2 cellular contexts compared by ENCODE assay signal in genomic region chr5:149853019-149853648, GRCh38.
TF ChIP-seq lines count a peak whose summit lies in the region.

No MANE protein-coding gene starts in this region.

TF ChIP-seq in SK-N-SH treated with all-trans-retinoic acid at 6 μM for 48 hours, 23 proteins besides CTCF, POLR2A, EP300 and RAD21 (continued from another document):
- TF ChIP-seq ZNF565 (CRISPR knock-in tag; conservative IDR thresholded peaks at IDR 0.05; ENCODE audit: low read depth) (no peak), ISL1 (CRISPR knock-in tag; IDR thresholded peaks at IDR 0.05) (no peak), CSDC2 (CRISPR knock-in tag; IDR thresholded peaks at IDR 0.05) (no peak), GLIS3 (CRISPR knock-in tag; IDR thresholded peaks at IDR 0.05) (no peak), ZC3H10 (CRISPR knock-in tag; IDR thresholded peaks at IDR 0.05) (no peak), SNAI2 (CRISPR knock-in tag; IDR thresholded peaks at IDR 0.05) (no peak)

TF ChIP-seq in K562, 482 proteins besides CTCF, POLR2A, EP300 and RAD21 (continued from another document):
- TF ChIP-seq RERE (CRISPR knock-in tag; IDR thresholded peaks at IDR 0.05; ENCODE audit: borderline replicate concordance) (no peak), XRCC5 (IDR thresholded peaks at IDR 0.05; ENCODE audit: low read depth, low read length) (no peak), GMEB1 (CRISPR knock-in tag; IDR thresholded peaks at IDR 0.05) (no peak), BCLAF1 (IDR thresholded peaks at IDR 0.05; ENCODE audit: borderline replicate concordance in 1 of 2, control insufficient read depth in 1 of 2, low read depth in 2 of 2, low read length in 1 of 2) (no peak), ZZZ3 (IDR thresholded peaks at IDR 0.05) (no peak), TCF7L2 (IDR thresholded peaks at IDR 0.05; ENCODE audit: low read depth, low read length) (no peak), LEF1 (IDR thresholded peaks at IDR 0.05) (no peak), YY1 (IDR thresholded peaks at IDR 0.05; ENCODE audit: borderline replicate concordance in 1 of 3, control insufficient read depth in 1 of 3, extremely low read depth in 1 of 3, insufficient read depth in 3 of 3, insufficient read length in 1 of 3, insufficient replicate concordance in 2 of 3, low read depth in 1 of 3, low read length in 2 of 3) (no peak), CTBP1 (IDR thresholded peaks at IDR 0.05; ENCODE audit: borderline replicate concordance) (no peak), USF1 (CRISPR knock-in tag; IDR thresholded peaks at IDR 0.05) (no peak), NFE2 (IDR thresholded peaks at IDR 0.05; ENCODE audit: low read depth) (0 out of 2 replicates have a peak, but pooled peaks have one; percentile 39), C11orf30 (IDR thresholded peaks at IDR 0.05; ENCODE audit: low read depth) (peak; percentile 29; the same call in 1 of the 2 replicates), STAG1 (CRISPR knock-in tag; IDR thresholded peaks at IDR 0.05; ENCODE audit: borderline replicate concordance) (peak; percentile 12; the same call in 1 of the 2 replicates), GABPB1 (CRISPR knock-in tag; IDR thresholded peaks at IDR 0.05) (no peak), FOXK2 (conservative IDR thresholded peaks at IDR 0.05 in 1 of 2, IDR thresholded peaks at IDR 0.05 in 1 of 2; ENCODE audit: low read depth in 2 of 2) (peak; percentile 51 to 55; a peak in 2 of 4 replicates), NBN (IDR thresholded peaks at IDR 0.05; ENCODE audit: low read depth) (no peak), NCOA2 (IDR thresholded peaks at IDR 0.05; ENCODE audit: partially characterized antibody in 2 of 2) (no peak), IRF9 (tag; IDR thresholded peaks at IDR 0.05) (no peak), ZNF589 (CRISPR knock-in tag; IDR thresholded peaks at IDR 0.05; ENCODE audit: low read depth) (no peak), MAFG (tag; conservative IDR thresholded peaks at IDR 0.05) (peak; percentile 27; the same call in 1 of the 2 replicates), GABPA (tag; conservative IDR thresholded peaks at IDR 0.05; ENCODE audit: low read depth) (no peak), ZNF586 (CRISPR knock-in tag; conservative IDR thresholded peaks at IDR 0.05) (no peak), DEAF1 (CRISPR knock-in tag; IDR thresholded peaks at IDR 0.05) (peak; percentile 37; the same call in 1 of the 2 replicates), BACH1 (tag; IDR thresholded peaks at IDR 0.05) (no peak), ZNF134 (CRISPR knock-in tag; conservative IDR thresholded peaks at IDR 0.05) (no peak), PBX2 (CRISPR knock-in tag; IDR thresholded peaks at IDR 0.05; ENCODE audit: low read depth) (no peak), PBX2 (tag; conservative IDR thresholded peaks at IDR 0.05; ENCODE audit: low read depth) (0 out of 2 replicates have a peak, but pooled peaks have one; percentile 21), FOXK1 (CRISPR knock-in tag; IDR thresholded peaks at IDR 0.05; ENCODE audit: borderline replicate concordance) (peak; percentile 25; the same call in 1 of the 2 replicates), SMC3 (conservative IDR thresholded peaks at IDR 0.05; ENCODE audit: insufficient read depth, low read depth, low read length) (peak; percentile 77), TCF7 (IDR thresholded peaks at IDR 0.05; ENCODE audit: borderline replicate concordance) (no peak), HIVEP1 (CRISPR knock-in tag; IDR thresholded peaks at IDR 0.05) (no peak)
